8 cellular contexts compared by ENCODE assay signal in genomic region chr4:67545199-67545995, GRCh38. TPM values are rescaled to one million over a fixed set of nuclear protein-coding genes. Genes with fewer than 3 reads are reported as not detected.
DNase-seq lines count a peak whose midpoint lies in the region; ATAC-seq and TF ChIP-seq lines count a peak whose summit lies in the region.

TSS of gene CENPC (minus strand) at chr4:67545503. CDS start at chr4:67545355, 148 bp downstream.

- H3K4me1 Mint-ChIP-seq in activated B cell treated with CpG ODN at 0.5 μM for 24 hours = peaks cover 50% of the 10 kb centered on the region

- H3K27ac Mint-ChIP-seq in activated B cell treated with CpG ODN at 0.5 μM for 24 hours = peak within 1 kb of the TSS; percentile 98

- peak; percentile 97 for DNase-seq in AG08395 (ENCODE audit: low spot score)
- DNase-seq in NCI-H345 (lab: John Stamatoyannopoulos, UW) = peak; percentile 95
- peak; percentile 85 for DNase-seq in activated B cell treated with CpG ODN at 0.5 μM for 24 hours
- peak; percentile 49 to 99 (median 93) for DNase-seq in caudate nucleus (lab: John Stamatoyannopoulos, UW)
- DNase-seq in inferior parietal cortex (ENCODE audit: extremely low spot score) = peak; percentile 97
- peak; percentile 88 to 94 for DNase-seq in stimulated activated CD4-positive, alpha-beta T cell treated with anti-CD3 and anti-CD28 coated beads, Interleukin-12 subunit alpha, Interleukin-12 subunit beta, amount 100 ng/mL, for 24 hours (ENCODE audit: low read depth in 2 of 2)

- peak within 1 kb of the TSS; percentile 96 for H3K4me3 Mint-ChIP-seq in activated B cell treated with CpG ODN at 0.5 μM for 24 hours

- POLR2A ChIA-PET in activated B cell treated with CpG ODN at 0.5 μM for 24 hours (lab: Charles Lee) = interaction anchor here (0.6 to 3.9 kb wide), 12 partner anchors 9 to 156 kb away, joined by 3 to 35 read pairs (median 4); partner anchors contain the start of genes STAP1 and UBA6

- H3K9me3 Mint-ChIP-seq in activated B cell treated with CpG ODN at 0.5 μM for 24 hours = no peaks in the 10 kb centered on the region

- no peak for TF ChIP-seq CTCF in activated B cell treated with CpG ODN at 0.5 μM for 24 hours (IDR thresholded peaks at IDR 0.05)

- peak; percentile 92 for TF ChIP-seq POLR2A in GM18951 (IDR thresholded peaks at IDR 0.05; ENCODE audit: extremely low read depth, insufficient read depth, insufficient read length)

- in situ Hi-C loops in GM18951 (cut with MboI; ENCODE audit: low sequenced_read_pairs, unreplicated experiment) = loop anchor here (25.0 kb wide), 1 partner anchor 617 kb away; no protein-coding TSS in a partner anchor

- ATAC-seq in HG03196 (IDR thresholded peaks at IDR 0.05; ENCODE audit: unreplicated experiment) (peak; percentile 98), activated B cell treated with CpG ODN at 0.5 μM for 24 hours (ENCODE audit: low read depth) (peak; percentile 93)

- H3K27ac ChIP-seq in caudate nucleus (ENCODE audit: low read depth, low read length) = peak within 1 kb of the TSS; percentile 89

- H3K27me3 Mint-ChIP-seq in activated B cell treated with CpG ODN at 0.5 μM for 24 hours = no peaks in the 10 kb centered on the region

- CTCF ChIA-PET in activated B cell treated with CpG ODN at 0.5 μM for 24 hours (lab: Charles Lee) = interaction anchor here (0.6 to 1.6 kb wide), 4 partner anchors 9 to 366 kb away, joined by 4 to 6 read pairs (median 4); partner anchors contain the start of gene UBA6

- H3K36me3 Mint-ChIP-seq in activated B cell treated with CpG ODN at 0.5 μM for 24 hours (ENCODE audit: low read depth) = peaks cover 39% of the 10 kb centered on the region

- intact Hi-C loops in activated B cell treated with CpG ODN at 0.5 μM for 24 hours (cut with micrococcal nuclease) = loop anchor here (1.0 kb wide), 5 partner anchors 13 to 805 kb away; partner anchors contain the start of genes STAP1, UBA6 and YTHDC1

RNA-seq across cellular contexts. Expression of gene CENPC, which starts in this region (rescaled TPM):
- 40.5 and 46.0 TPM in 2 replicates for total RNA-seq in activated B cell treated with CpG ODN at 0.5 μM for 24 hours

Comparison
In these comparisons a context has a peak if more than half of its experiments do, and no peak if none do; other contexts are left out.
1. Peak in every context shown above with its lines: DNase-seq, ATAC-seq and H3K27ac ChIP-seq.